10 cellular contexts compared by ENCODE assay signal in genomic region chr6:71473908-71474307, GRCh38.
DNase-seq lines count a peak whose midpoint lies in the region; ATAC-seq and TF ChIP-seq lines count a peak whose summit lies in the region.
"Had no signal": no experiment of that assay in that cellular context is flagged by ENCODE, and none has a peak within 500 bp of the region (broad histone marks: within the 10 kb centered on the region; RNA-seq: fewer than 3 reads in every experiment).

No MANE protein-coding gene starts in this region.

- WGBS in body of pancreas, 2 donors: 46 to 48% methylated on average over 2 of the region's 2 CpGs

- H3K4me1 ChIP-seq in body of pancreas: no peaks in the 10 kb centered on the region

- peak; percentile 65 for ATAC-seq in body of pancreas
- peak; percentile 86 for ATAC-seq in left ventricle myocardium superior

- no peak overlapping the region for H3K4me3 ChIP-seq in body of pancreas

- no peaks in the 10 kb centered on the region for H3K27me3 ChIP-seq in body of pancreas

- peak; percentile 97 for DNase-seq in HCEC 1CT
- DNase-seq in body of pancreas: peak in 3 of 4 donors; percentile 27 to 62 (median 40)
- DNase-seq in left ventricle myocardium superior: peak; percentile 48
- DNase-seq in stromal cell of bone marrow (ENCODE audit: low read depth): peak; percentile 97
- DNase-seq in NCI-H2029 treated with DMSO at 0.1 percent for 48 hours (lab: John Stamatoyannopoulos, UW): no peak
- DNase-seq in GM10266 (ENCODE audit: extremely low spot score): no peak
- DNase-seq in NCI-H1417 (lab: John Stamatoyannopoulos, UW): no peak
- DNase-seq in NCI-H2196 (lab: John Stamatoyannopoulos, UW; ENCODE audit: unreplicated experiment): no peak
- DNase-seq: erythroblast, NCI-H1092 had no signal

- intact Hi-C loops in body of pancreas (cut with DNase I): no loop called here
- intact Hi-C loops in left ventricle myocardium superior (cut with micrococcal nuclease): no loop called here

- TF ChIP-seq CTCF in body of pancreas (IDR thresholded peaks at IDR 0.05): no peak
- TF ChIP-seq CTCF in GM10266 (IDR thresholded peaks at IDR 0.05; ENCODE audit: control insufficient read depth, insufficient read depth, low read depth, missing control alignments): no peak

- no peak for TF ChIP-seq POLR2A in body of pancreas (IDR thresholded peaks at IDR 0.05)

- H3K36me3 ChIP-seq in body of pancreas (replicated peaks in 1 of 2; ENCODE audit: insufficient read depth in 1 of 2, low read depth in 2 of 2): no peaks in the 10 kb centered on the region

- H3K9me3 ChIP-seq in body of pancreas: no peaks in the 10 kb centered on the region

- H3K27ac ChIP-seq in body of pancreas: no peak overlapping the region

Comparison
In these comparisons a context has a peak if more than half of its experiments do, and no peak if none do; other contexts are left out.
1. DNase-seq: peak in HCEC 1CT (single experiment), body of pancreas (3 of 4), left ventricle myocardium superior (single experiment) and stromal cell of bone marrow (single experiment); none in NCI-H2029 treated with DMSO at 0.1 percent for 48 hours (single experiment), GM10266 (single experiment), NCI-H1417 (0 of 3) and NCI-H2196 (single experiment).